Comparison of ENCODE assay signal across 19 cellular contexts in genomic region chrX:43643662-43644061, GRCh38. TPM values are rescaled to one million over a fixed set of nuclear protein-coding genes. Genes with fewer than 3 reads are reported as not detected.
DNase-seq lines count a peak whose midpoint lies in the region; ATAC-seq, FAIRE-seq and TF ChIP-seq lines count a peak whose summit lies in the region.
"Had no signal": no experiment of that assay in that cellular context is flagged by ENCODE, and none has a peak within 500 bp of the region (broad histone marks: within the 10 kb centered on the region; RNA-seq: fewer than 3 reads in every experiment).

No MANE protein-coding gene starts in this region.

- DNase-seq in MCF 10A (ENCODE audit: unreplicated experiment) (no peak), breast epithelium (ENCODE audit: low spot score in 2 of 2) (no peak), mammary epithelial cell (peak; percentile 17), HepG2 (ENCODE audit: low spot score) (no peak), NCI-H1436 treated with DMSO at 0.1 percent for 48 hours (lab: John Stamatoyannopoulos, UW) (no peak), esophagus muscularis mucosa (ENCODE audit: extremely low spot score) (no peak)
- DNase-seq: activated naive CD4-positive, alpha-beta T cell treated with anti-CD3 and anti-CD28 coated beads for 36 hours; activated T-cell treated with anti-CD3 and anti-CD28 coated beads, Interleukin-2, amount 50 U/mL, for 48 hours; endodermal cell; left lung; NCI-H1930; NCI-H524 treated with DMSO at 0.1 percent for 48 hours; NK-92 treated with Interleukin-12 subunit alpha and Interleukin-12 subunit beta, amount 100 ng/mL, for 24 hours had no signal

- CTCF ChIA-PET in MCF 10A (lab: Yijun Ruan, JAX) (interaction anchor here (1.0 kb wide), 1 partner anchor 21 kb away, joined by 4 read pairs; no protein-coding TSS in a partner anchor), mammary epithelial cell (lab: Charles Lee; ENCODE audit: low non-redundant PET) (no interaction called here), HepG2 (lab: Yijun Ruan, JAX; ENCODE audit: low intra/inter-chr PET ratio, low total read pairs) (no interaction called here)

- H3K36me3 ChIP-seq in breast epithelium (no peaks in the 10 kb centered on the region), mammary epithelial cell (ENCODE audit: insufficient read depth, low read length) (no peaks in the 10 kb centered on the region), HepG2 (replicated peaks in 1 of 2; ENCODE audit: control insufficient read depth in 1 of 2, insufficient read depth in 2 of 2, low read length in 2 of 2) (no peaks in the 10 kb centered on the region), esophagus muscularis mucosa (no peaks in the 10 kb centered on the region)
- H3K36me3 ChIP-seq: left lung had no signal

- H3K9me3 ChIP-seq in breast epithelium (no peaks in the 10 kb centered on the region), mammary epithelial cell (replicated peaks; ENCODE audit: insufficient read depth, low read length) (no peaks in the 10 kb centered on the region), HepG2 (ENCODE audit: low read length) (no peaks in the 10 kb centered on the region), esophagus muscularis mucosa (no peaks in the 10 kb centered on the region)
- H3K9me3 ChIP-seq: left lung had no signal

- FAIRE-seq in HepG2 (lab: Jason Lieb, UNC): peak; percentile 18
- FAIRE-seq: H54 had no signal

- H3K27ac ChIP-seq in breast epithelium: no peak overlapping the region
- peak overlapping the region; percentile 81 for H3K27ac ChIP-seq in mammary epithelial cell (ENCODE audit: insufficient read depth, low read depth, low read length)
- H3K27ac ChIP-seq in HepG2 (ENCODE audit: extremely low read length, insufficient read depth, low read length): no peak overlapping the region
- H3K27ac ChIP-seq in esophagus muscularis mucosa (replicated peaks in 1 of 4): no peak overlapping the region

- no peaks in the 10 kb centered on the region for H3K36me3 Mint-ChIP-seq in MCF 10A (ENCODE audit: insufficient read depth, unreplicated experiment)
- H3K36me3 Mint-ChIP-seq: mesothelial cell of epicardium; natural killer cell treated with Interleukin-12 subunit alpha and Interleukin-12 subunit beta and Interleukin-15 and Interleukin-18, amount 100 ng/mL, for 72 hours; type B pancreatic cell had no signal

- ATAC-seq in HepG2 (no peak), GM21723 (IDR thresholded peaks at IDR 0.05; ENCODE audit: unreplicated experiment) (no peak), GM19467 (IDR thresholded peaks at IDR 0.05; ENCODE audit: unreplicated experiment) (no peak)
- ATAC-seq: natural killer cell treated with Interleukin-12 subunit alpha and Interleukin-12 subunit beta and Interleukin-15 and Interleukin-18, amount 100 ng/mL, for 72 hours had no signal

- BruUV-seq in MCF 10A (replicated peaks; lab: Mats Ljungman, UMichigan) (no TSS peak), mammary epithelial cell (replicated peaks; lab: Mats Ljungman, UMichigan) (no TSS peak), HepG2 (replicated peaks; lab: Mats Ljungman, UMichigan) (no TSS peak)

- no peaks in the 10 kb centered on the region for H3K9me3 Mint-ChIP-seq in MCF 10A (ENCODE audit: unreplicated experiment)
- H3K9me3 Mint-ChIP-seq: activated naive CD4-positive, alpha-beta T cell treated with anti-CD3 and anti-CD28 coated beads for 36 hours; endodermal cell; natural killer cell treated with Interleukin-12 subunit alpha and Interleukin-12 subunit beta and Interleukin-15 and Interleukin-18, amount 100 ng/mL, for 72 hours; type B pancreatic cell had no signal

- TF ChIP-seq POLR2A in breast epithelium (IDR thresholded peaks at IDR 0.05): no peak
- TF ChIP-seq POLR2A in HepG2 (IDR thresholded peaks at IDR 0.05; ENCODE audit: insufficient read depth in 1 of 2, low read depth in 2 of 2, low read length in 2 of 2): no peak
- TF ChIP-seq POLR2A in esophagus muscularis mucosa (IDR thresholded peaks at IDR 0.05; ENCODE audit: low read depth): no peak

- dilution Hi-C loops in mammary epithelial cell (cut with HindIII; ENCODE audit: low sequenced_read_pairs): no loop called here

- H3K4me3 ChIP-seq in breast epithelium: no peak overlapping the region
- H3K4me3 ChIP-seq in mammary epithelial cell (replicated peaks in 1 of 3; ENCODE audit: insufficient read depth in 1 of 3, low read depth in 2 of 3, low read length in 3 of 3): no peak overlapping the region
- no peak overlapping the region for H3K4me3 ChIP-seq in HepG2 (replicated peaks in 1 of 3; ENCODE audit: insufficient read depth in 1 of 3, low read depth in 2 of 3, low read length in 3 of 3)
- H3K4me3 ChIP-seq in esophagus muscularis mucosa: no peak overlapping the region
- H3K4me3 ChIP-seq: left lung had no signal

- TF ChIP-seq CTCF in MCF 10A (IDR thresholded peaks at IDR 0.05; ENCODE audit: unreplicated experiment) (no peak), breast epithelium (IDR thresholded peaks at IDR 0.05) (no peak), mammary epithelial cell (conservative IDR thresholded peaks at IDR 0.05 in 1 of 2, IDR thresholded peaks at IDR 0.05 in 1 of 2; ENCODE audit: extremely low read depth in 1 of 2, insufficient read depth in 1 of 2, low read depth in 1 of 2, low read length in 2 of 2) (no peak), HepG2 (CRISPR knock-in tag; IDR thresholded peaks at IDR 0.05) (no peak), esophagus muscularis mucosa (IDR thresholded peaks at IDR 0.05) (no peak)

- H3K4me3 Mint-ChIP-seq in MCF 10A (ENCODE audit: unreplicated experiment): peak overlapping the region; percentile 54
- H3K4me3 Mint-ChIP-seq: activated naive CD4-positive, alpha-beta T cell treated with anti-CD3 and anti-CD28 coated beads for 36 hours; endodermal cell; mesothelial cell of epicardium; natural killer cell treated with Interleukin-12 subunit alpha and Interleukin-12 subunit beta and Interleukin-15 and Interleukin-18, amount 100 ng/mL, for 72 hours; type B pancreatic cell had no signal

- H4K20me1 ChIP-seq in mammary epithelial cell (ENCODE audit: insufficient read depth, low read length): no peaks in the 10 kb centered on the region
- H4K20me1 ChIP-seq in HepG2 (ENCODE audit: insufficient read depth, low read length): no peaks in the 10 kb centered on the region

- no peak overlapping the region for H2AFZ ChIP-seq in mammary epithelial cell (ENCODE audit: low read depth, low read length)
- H2AFZ ChIP-seq in HepG2 (ENCODE audit: low read length): no peak overlapping the region

- no peaks in the 10 kb centered on the region for H3K79me2 ChIP-seq in mammary epithelial cell (ENCODE audit: insufficient read depth, low read length)
- no peaks in the 10 kb centered on the region for H3K79me2 ChIP-seq in HepG2 (ENCODE audit: insufficient read depth, low read length)

- TF ChIP-seq EP300 in HepG2 (IDR thresholded peaks at IDR 0.05; ENCODE audit: low read depth in 2 of 2, low read length in 2 of 2) (no peak), HepG2 (CRISPR knock-in tag; IDR thresholded peaks at IDR 0.05; ENCODE audit: borderline replicate concordance) (no peak), esophagus muscularis mucosa (IDR thresholded peaks at IDR 0.05) (no peak)

- peaks cover 0 to 31% of the 10 kb centered on the region in 2 donors for H3K27me3 ChIP-seq in breast epithelium
- peaks cover 3% of the 10 kb centered on the region for H3K27me3 ChIP-seq in mammary epithelial cell (ENCODE audit: insufficient read depth, low read length)
- no peaks in the 10 kb centered on the region for H3K27me3 ChIP-seq in HepG2 (ENCODE audit: control insufficient read depth in 1 of 2, insufficient read depth in 2 of 2, low read length in 2 of 2)
- H3K27me3 ChIP-seq in esophagus muscularis mucosa: no peaks in the 10 kb centered on the region
- H3K27me3 ChIP-seq: left lung had no signal

- peak overlapping the region; percentile 82 for H3K27ac Mint-ChIP-seq in MCF 10A (ENCODE audit: low read depth, unreplicated experiment)
- H3K27ac Mint-ChIP-seq: activated naive CD4-positive, alpha-beta T cell treated with anti-CD3 and anti-CD28 coated beads for 36 hours; mesothelial cell of epicardium; natural killer cell treated with Interleukin-12 subunit alpha and Interleukin-12 subunit beta and Interleukin-15 and Interleukin-18, amount 100 ng/mL, for 72 hours; type B pancreatic cell had no signal

- POLR2A ChIA-PET in MCF 10A (lab: Yijun Ruan, JAX) (interaction anchor here (0.6 to 2.9 kb wide), 10 partner anchors 10 to 62 kb away, joined by 3 to 17 read pairs (median 6); partner anchors contain the start of gene MAOA), HepG2 (lab: Yijun Ruan, JAX) (no interaction called here)

- peaks cover 6% of the 10 kb centered on the region for H3K4me1 Mint-ChIP-seq in MCF 10A (ENCODE audit: insufficient read depth, unreplicated experiment)

- intact Hi-C loops in MCF 10A (cut with micrococcal nuclease) (loop anchor here (5.0 kb wide), 1 partner anchor 61 kb away; no protein-coding TSS in a partner anchor), breast epithelium (cut with DNase I; ENCODE audit: low total_unique reads) (no loop called here), mammary epithelial cell (cut with micrococcal nuclease) (no loop called here), HepG2 (cut with micrococcal nuclease; ENCODE audit: unreplicated experiment) (no loop called here), esophagus muscularis mucosa (cut with DNase I) (no loop called here)

- H3K4me1 ChIP-seq in breast epithelium (no peaks in the 10 kb centered on the region), mammary epithelial cell (ENCODE audit: insufficient read depth, low read length) (peaks cover 17% of the 10 kb centered on the region), HepG2 (ENCODE audit: insufficient read depth, low read length) (peaks cover 28% of the 10 kb centered on the region; the same call in 1 of the 2 replicates), esophagus muscularis mucosa (peaks cover 0 to 9% (median 1%) of the 10 kb centered on the region in 4 donors)

- in situ Hi-C loops in mammary epithelial cell (cut with MboI; ENCODE audit: low sequenced_read_pairs in 2 of 2): no loop called here
- in situ Hi-C loops in HepG2 (cut with HindIII; ENCODE audit: extremely low pct_ligation_motif_present, low pct_unique_long_range_greater_than_20kb): no loop called here

- peak overlapping the region; percentile 52 for H3K9ac ChIP-seq in mammary epithelial cell (ENCODE audit: insufficient read depth, low read length)
- no peak overlapping the region for H3K9ac ChIP-seq in HepG2 (ENCODE audit: insufficient read depth, low read depth, low read length)

- no peak for TF ChIP-seq RAD21 in HepG2 (CRISPR knock-in tag; IDR thresholded peaks at IDR 0.05)

- peaks cover 33% of the 10 kb centered on the region for H3K27me3 Mint-ChIP-seq in MCF 10A (ENCODE audit: insufficient read depth, unreplicated experiment)
- H3K27me3 Mint-ChIP-seq: type B pancreatic cell had no signal

- peak overlapping the region; percentile 33 for H3K4me2 ChIP-seq in mammary epithelial cell (ENCODE audit: insufficient read depth, low read depth, low read length)
- no peak overlapping the region for H3K4me2 ChIP-seq in HepG2 (ENCODE audit: low read depth, low read length)

RNA-seq across cellular contexts. Expression of gene MAOA, which starts 12.4 kb away (rescaled TPM):
- total RNA-seq in MCF 10A (2022) (8.2 and 9.8 TPM in 2 replicates), breast epithelium (100 to 1,000 TPM; 124 to 558 (median 128) TPM), mammary epithelial cell (10 to 100 TPM; 12.2 to 38.6 TPM), HepG2 (2016; rRNA removed; fragmentation: Illumina TruSeq; extraction: Trizol) (14.7 and 24.6 TPM in 2 replicates), esophagus muscularis mucosa (100 to 1,000 TPM; 299 to 636 (median 361) TPM)
- polyA plus RNA-seq in mammary epithelial cell (26.0 TPM), HepG2 (2011; rRNA removed) (11.2 and 13.4 TPM in 2 replicates)
- polyA minus RNA-seq in mammary epithelial cell: 61.5 TPM
- 1.9 and 2.1 TPM in 2 replicates for total RNA-seq in HepG2 (2016; cell fraction: cytosol; rRNA removed; fragmentation: Illumina TruSeq; extraction: Trizol; ENCODE audit: low read depth)
- 16.3 and 20.8 TPM in 2 replicates for total RNA-seq in HepG2 (2016; cell fraction: insoluble cytoplasmic fraction; rRNA removed; fragmentation: Illumina TruSeq; extraction: Trizol)
- total RNA-seq in HepG2 (2016; cell fraction: membrane; rRNA removed; fragmentation: Illumina TruSeq; extraction: Trizol): 6.2 and 7.1 TPM in 2 replicates
- total RNA-seq in HepG2 (2016; cell fraction: nucleus; rRNA removed; fragmentation: Illumina TruSeq; extraction: Trizol): 5.8 and 6.5 TPM in 2 replicates
- polyA plus RNA-seq in HepG2 (2011; cell fraction: cytosol; rRNA removed): 8.4 and 13.2 TPM in 2 replicates
- 4.1 and 5.5 TPM in 2 replicates for polyA plus RNA-seq in HepG2 (2011; cell fraction: nucleus; rRNA removed)
- 25.4 and 60.6 TPM in 2 replicates for polyA plus RNA-seq in HepG2 (2012)
- polyA plus RNA-seq in HepG2 (2016; cell fraction: cytosol; fragmentation: Illumina TruSeq; extraction: Trizol; ENCODE audit: low read depth): 2.4 and 3.0 TPM in 2 replicates
- polyA plus RNA-seq in HepG2 (2016; cell fraction: insoluble cytoplasmic fraction; fragmentation: Illumina TruSeq; extraction: Trizol; ENCODE audit: low read depth): 17.5 and 18.6 TPM in 2 replicates
- polyA plus RNA-seq in HepG2 (2016; cell fraction: membrane; fragmentation: Illumina TruSeq; extraction: Trizol; ENCODE audit: low read depth): 3.6 and 5.3 TPM in 2 replicates
- 5.5 and 9.1 TPM in 2 replicates for polyA plus RNA-seq in HepG2 (2016; cell fraction: nucleus; fragmentation: Illumina TruSeq; extraction: Trizol; ENCODE audit: insufficient read depth, low read depth)
- polyA minus RNA-seq in HepG2 (2011; rRNA and poly(A)+ RNA removed; ENCODE audit: low replicate concordance): 0.61 and 15.8 TPM in 2 replicates
- 12.3 and 16.6 TPM in 2 replicates for polyA minus RNA-seq in HepG2 (2011; cell fraction: cytosol; rRNA and poly(A)+ RNA removed)
- polyA minus RNA-seq in HepG2 (2011; cell fraction: nucleus; rRNA and poly(A)+ RNA removed): 8.5 and 12.2 TPM in 2 replicates
